Comparison of ENCODE assay signal across 8 cellular contexts in the genomic region with DNA sequence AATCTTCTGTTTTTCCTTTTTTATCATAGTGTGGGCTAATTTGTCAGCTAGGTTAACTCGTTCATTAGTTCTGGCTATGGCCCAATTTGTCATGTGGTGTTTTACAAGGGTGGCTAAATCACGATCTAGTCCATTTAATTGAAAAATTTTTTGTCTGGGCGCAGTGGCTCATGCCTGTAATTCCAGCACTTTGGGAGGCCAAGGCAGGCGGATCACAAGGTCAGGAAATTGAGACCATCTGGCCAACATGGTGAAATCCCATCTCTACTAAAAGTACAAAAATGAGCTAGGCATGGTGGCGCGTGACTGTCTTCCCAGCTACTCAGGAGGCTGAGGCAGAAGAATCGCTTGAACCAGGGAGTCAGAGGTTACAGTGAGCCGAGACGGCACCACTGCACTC. TPM values are rescaled to one million over a fixed set of nuclear protein-coding genes. Genes with fewer than 3 reads are reported as not detected.
"Had no signal": no experiment of that assay in that cellular context is flagged by ENCODE, and none has a peak within 500 bp of the region (broad histone marks: within the 10 kb centered on the region; RNA-seq: fewer than 3 reads in every experiment).

No MANE protein-coding gene starts in this region.

RNA-seq across cellular contexts. Expression of a gene that starts 47.1 kb away (rescaled TPM):
- total RNA-seq: activated CD4-positive, alpha-beta T cell treated with anti-CD3 and anti-CD28 coated beads, Interleukin-2, amount 10 ng/mL, durations not matched to agents 24 days and 14 days; activated CD8-positive, alpha-beta memory T cell treated with anti-CD3 and anti-CD28 coated beads, Interleukin-2, amount 10 ng/mL, durations not matched to agents 7 days and 5 days; activated T-helper 1 cell treated with anti-CD3 and anti-CD28 coated beads, Interleukin-12 subunit alpha, Interleukin-12 subunit beta, Interleukin-2, Interleukin-4 antibody, amounts not matched to agents 30 ng/mL and 10 ng/mL and 1 ng/mL, durations not matched to agents 14 hours and 24 hours and 36 hours; ascending aorta; MCF 10A; PC-3; SK-MEL-5; T-helper 17 cell had no signal
